In the genomic region with DNA sequence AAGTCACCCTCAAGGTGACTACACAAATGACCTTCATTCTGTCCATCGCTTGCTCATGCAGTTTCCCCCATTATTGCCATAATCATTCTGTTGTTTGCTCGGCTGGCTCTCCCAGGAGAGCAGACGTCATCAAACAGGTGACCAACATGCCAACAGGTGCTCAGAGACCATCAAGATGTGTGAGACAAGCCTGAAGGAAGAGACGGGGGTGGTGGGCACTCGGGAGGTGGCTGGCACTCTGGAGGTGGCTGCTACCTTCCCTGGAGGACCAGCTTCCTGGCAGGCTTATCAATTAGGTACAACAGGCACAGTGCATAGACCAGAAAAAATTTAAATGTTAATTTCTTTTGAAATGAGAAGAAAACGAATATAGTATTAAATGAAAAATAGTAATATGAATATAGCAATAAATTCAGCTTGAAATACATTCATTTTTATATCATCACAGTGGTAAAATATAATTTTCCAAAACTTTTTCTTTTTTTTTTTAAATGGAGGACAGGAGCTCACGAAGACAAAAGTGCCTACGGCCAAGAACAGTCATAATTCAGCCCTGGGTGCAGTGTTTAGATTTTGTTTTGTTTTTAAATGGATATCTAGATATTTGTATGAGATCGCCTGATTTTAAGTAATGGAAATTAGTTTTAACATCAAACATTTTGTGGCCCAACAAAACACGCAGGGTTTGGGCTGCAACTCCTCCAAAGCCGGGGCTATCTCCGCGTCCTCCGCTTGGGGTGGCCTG, we compare ENCODE assay signal across 8 cellular contexts. TPM values are rescaled to one million over a fixed set of nuclear protein-coding genes. Genes with fewer than 3 reads are reported as not detected.
DNase-seq lines count a peak whose midpoint lies in the region; ATAC-seq and TF ChIP-seq lines count a peak whose summit lies in the region.

No MANE protein-coding gene starts in this region.

- H3K27me3 ChIP-seq in NT2/D1 (ENCODE audit: insufficient read depth, insufficient read length) = no peaks in the 10 kb centered on the region
- no peaks in the 10 kb centered on the region for H3K27me3 ChIP-seq in colonic mucosa
- no peaks in the 10 kb centered on the region for H3K27me3 ChIP-seq in muscle layer of duodenum (ENCODE audit: low read depth, low read length)

- H3K4me1 ChIP-seq in NT2/D1 (ENCODE audit: insufficient read depth, insufficient read length) (no peaks in the 10 kb centered on the region), colonic mucosa (peaks cover 7% of the 10 kb centered on the region), muscle layer of duodenum (ENCODE audit: control insufficient read depth in 1 of 2, insufficient read depth in 2 of 2, low read length in 2 of 2) (peaks cover 2 to 5% of the 10 kb centered on the region in 2 donors)

- no peaks in the 10 kb centered on the region for H3K36me3 Mint-ChIP-seq in activated T-cell treated with anti-CD3 and anti-CD28 coated beads, Interleukin-2, amount 50 U/mL, for 24 hours (ENCODE audit: low read depth)

- intact Hi-C loops in colonic mucosa (cut with DNase I) = no loop called here

- in situ Hi-C loops in GM13976 (cut with MboI; ENCODE audit: low sequenced_read_pairs, unreplicated experiment) = no loop called here

- H3K27me3 Mint-ChIP-seq in activated T-cell treated with anti-CD3 and anti-CD28 coated beads, Interleukin-2, amount 50 U/mL, for 24 hours = no peaks in the 10 kb centered on the region

- H3K4me1 Mint-ChIP-seq in activated T-cell treated with anti-CD3 and anti-CD28 coated beads, Interleukin-2, amount 50 U/mL, for 24 hours (ENCODE audit: low read depth) = peaks cover 20% of the 10 kb centered on the region

- H3K4me3 ChIP-seq in NT2/D1 (ENCODE audit: insufficient read length, low read depth) = peak overlapping the region; percentile 34
- H3K4me3 ChIP-seq in colonic mucosa = peak overlapping the region; percentile 41
- peak overlapping the region; percentile 59 to 69 for H3K4me3 ChIP-seq in muscle layer of duodenum (ENCODE audit: low read depth in 1 of 2, low read length in 2 of 2)

- CTCF ChIA-PET in HEK293T (lab: Yijun Ruan, JAX) = interaction anchor here (0.6 kb wide), 1 partner anchor 514 kb away, joined by 3 read pairs; no protein-coding TSS in a partner anchor

- H3K4me3 Mint-ChIP-seq in activated T-cell treated with anti-CD3 and anti-CD28 coated beads, Interleukin-2, amount 50 U/mL, for 24 hours = peak overlapping the region; percentile 76

- DNase-seq in activated T-cell treated with anti-CD3 and anti-CD28 coated beads, Interleukin-2, amount 50 U/mL, for 24 hours = no peak
- DNase-seq in activated T-cell treated with anti-CD3 and anti-CD28 coated beads for 4 hours = no peak
- no peak for DNase-seq in NT2/D1 (ENCODE audit: low read depth, low spot score)
- peak; percentile 47 for DNase-seq in colonic mucosa
- DNase-seq in HEK293T (ENCODE audit: extremely low spot score) = no peak
- no peak for DNase-seq in GM13976 (ENCODE audit: low spot score)

- H3K9me3 Mint-ChIP-seq in activated T-cell treated with anti-CD3 and anti-CD28 coated beads, Interleukin-2, amount 50 U/mL, for 24 hours = no peaks in the 10 kb centered on the region

- peaks cover 7% of the 10 kb centered on the region for H3K9me3 ChIP-seq in NT2/D1 (ENCODE audit: insufficient read depth, low read length)
- H3K9me3 ChIP-seq in colonic mucosa = no peaks in the 10 kb centered on the region
- no peaks in the 10 kb centered on the region for H3K9me3 ChIP-seq in muscle layer of duodenum (ENCODE audit: control insufficient read depth in 1 of 2, low read length in 2 of 2)

- H3K27ac ChIP-seq in colonic mucosa = peak overlapping the region; percentile 94
- H3K27ac ChIP-seq in muscle layer of duodenum (ENCODE audit: low read length) = peak overlapping the region; percentile 91

- TF ChIP-seq CTCF in colonic mucosa (IDR thresholded peaks at IDR 0.05) = peak; percentile 13
- TF ChIP-seq CTCF in GM13976 (IDR thresholded peaks at IDR 0.05; ENCODE audit: borderline replicate concordance, control extremely low read depth, extremely low read depth, insufficient read depth, missing control alignments) = no peak

- H3K9ac ChIP-seq in NT2/D1 (ENCODE audit: insufficient read length, low read depth) (peak overlapping the region; percentile 77), colonic mucosa (ENCODE audit: low read depth in 2 of 2, low read length in 2 of 2) (peak overlapping the region; percentile 70 to 87)

- no peak for ATAC-seq in HG02885 (IDR thresholded peaks at IDR 0.05; ENCODE audit: poor library complexity, unreplicated experiment)

- H3K27ac Mint-ChIP-seq in activated T-cell treated with anti-CD3 and anti-CD28 coated beads, Interleukin-2, amount 50 U/mL, for 24 hours = peak overlapping the region; percentile 91

- POLR2A ChIA-PET in HEK293T (lab: Yijun Ruan, JAX) = interaction anchor here (0.7 to 2.5 kb wide), 6 partner anchors 9 to 116 kb away, joined by 3 to 13 read pairs (median 6); no protein-coding TSS in a partner anchor

- H3K36me3 ChIP-seq in NT2/D1 (ENCODE audit: insufficient read depth, insufficient read length, low read length) = no peaks in the 10 kb centered on the region
- no peaks in the 10 kb centered on the region for H3K36me3 ChIP-seq in colonic mucosa
- H3K36me3 ChIP-seq in muscle layer of duodenum (ENCODE audit: control insufficient read depth in 1 of 2, insufficient read depth in 2 of 2, low read length in 2 of 2) = peaks cover 0 to 4% of the 10 kb centered on the region in 2 donors

TF ChIP-seq in HEK293T, 16 proteins besides CTCF, POLR2A, EP300 and RAD21:
- TF ChIP-seq ARNT (IDR thresholded peaks at IDR 0.05) (no peak), SP1 (IDR thresholded peaks at IDR 0.05) (no peak), L3MBTL2 (conservative IDR thresholded peaks at IDR 0.05) (no peak), BHLHE40 (IDR thresholded peaks at IDR 0.05; ENCODE audit: borderline replicate concordance) (no peak), CTBP1 (IDR thresholded peaks at IDR 0.05; ENCODE audit: borderline replicate concordance) (no peak), ZNF384 (IDR thresholded peaks at IDR 0.05) (no peak), FOXK2 (IDR thresholded peaks at IDR 0.05) (no peak), ELF4 (IDR thresholded peaks at IDR 0.05) (no peak), FOXM1 (IDR thresholded peaks at IDR 0.05; ENCODE audit: borderline replicate concordance) (no peak), LEF1 (IDR thresholded peaks at IDR 0.05; ENCODE audit: borderline replicate concordance) (no peak), SUZ12 (IDR thresholded peaks at IDR 0.05) (no peak), HDGF (IDR thresholded peaks at IDR 0.05; ENCODE audit: borderline replicate concordance) (no peak), NFRKB (IDR thresholded peaks at IDR 0.05) (no peak), FOXA1 (IDR thresholded peaks at IDR 0.05) (no peak), TARDBP (IDR thresholded peaks at IDR 0.05) (no peak)
- TF ChIP-seq, protein P1, sequence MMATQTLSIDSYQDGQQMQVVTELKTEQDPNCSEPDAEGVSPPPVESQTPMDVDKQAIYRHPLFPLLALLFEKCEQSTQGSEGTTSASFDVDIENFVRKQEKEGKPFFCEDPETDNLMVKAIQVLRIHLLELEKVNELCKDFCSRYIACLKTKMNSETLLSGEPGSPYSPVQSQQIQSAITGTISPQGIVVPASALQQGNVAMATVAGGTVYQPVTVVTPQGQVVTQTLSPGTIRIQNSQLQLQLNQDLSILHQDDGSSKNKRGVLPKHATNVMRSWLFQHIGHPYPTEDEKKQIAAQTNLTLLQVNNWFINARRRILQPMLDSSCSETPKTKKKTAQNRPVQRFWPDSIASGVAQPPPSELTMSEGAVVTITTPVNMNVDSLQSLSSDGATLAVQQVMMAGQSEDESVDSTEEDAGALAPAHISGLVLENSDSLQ (IDR thresholded peaks at IDR 0.05) = no peak

RNA-seq across cellular contexts. Expression of gene HAAO, which starts 16.9 kb away (rescaled TPM):
- total RNA-seq in colonic mucosa = 10 to 100 TPM in 1 of 2 donors, 1 to 10 TPM in 1; 8.2 to 17.8 TPM

RNA-seq across cellular contexts. Expression of gene OXER1, which starts 45.4 kb away (rescaled TPM):
- 1 to 10 TPM; 1.3 to 3.9 TPM for total RNA-seq in colonic mucosa
